Comparison of ENCODE assay signal across 8 cellular contexts in genomic region chr4:26941951-26942350, GRCh38.
"Had no signal": no experiment of that assay in that cellular context is flagged by ENCODE, and none has a peak within 500 bp of the region (broad histone marks: within the 10 kb centered on the region; RNA-seq: fewer than 3 reads in every experiment).

No MANE protein-coding gene starts in this region.

- H3K4me3 ChIP-seq: left lung had no signal

- H3K27me3 ChIP-seq: left lung had no signal

- H3K79me2 ChIP-seq: parathyroid adenoma had no signal

- H3K36me3 ChIP-seq: left lung had no signal

- H3K27ac ChIP-seq: left lung, parathyroid adenoma had no signal

- H3K9me3 ChIP-seq: left lung had no signal

- ATAC-seq: left lung had no signal

- DNase-seq: activated CD4-positive, alpha-beta T cell treated with anti-CD3 and anti-CD28 coated beads for 48 hours; effector CD4-positive, alpha-beta T cell; left lung; mesenchymal stem cell; retina; stimulated activated CD4-positive, alpha-beta T cell treated with anti-CD3 and anti-CD28 coated beads, Interleukin-15, amount 100 ng/mL, for 24 hours; stimulated activated CD4-positive, alpha-beta T cell treated with anti-CD3 and anti-CD28 coated beads, Interleukin-4, amount 100 ng/mL, for 24 hours had no signal

- H3K4me1 ChIP-seq: parathyroid adenoma had no signal

- H3K9ac ChIP-seq: parathyroid adenoma had no signal
